ENCODE assay signal across 8 cellular contexts in the genomic region with DNA sequence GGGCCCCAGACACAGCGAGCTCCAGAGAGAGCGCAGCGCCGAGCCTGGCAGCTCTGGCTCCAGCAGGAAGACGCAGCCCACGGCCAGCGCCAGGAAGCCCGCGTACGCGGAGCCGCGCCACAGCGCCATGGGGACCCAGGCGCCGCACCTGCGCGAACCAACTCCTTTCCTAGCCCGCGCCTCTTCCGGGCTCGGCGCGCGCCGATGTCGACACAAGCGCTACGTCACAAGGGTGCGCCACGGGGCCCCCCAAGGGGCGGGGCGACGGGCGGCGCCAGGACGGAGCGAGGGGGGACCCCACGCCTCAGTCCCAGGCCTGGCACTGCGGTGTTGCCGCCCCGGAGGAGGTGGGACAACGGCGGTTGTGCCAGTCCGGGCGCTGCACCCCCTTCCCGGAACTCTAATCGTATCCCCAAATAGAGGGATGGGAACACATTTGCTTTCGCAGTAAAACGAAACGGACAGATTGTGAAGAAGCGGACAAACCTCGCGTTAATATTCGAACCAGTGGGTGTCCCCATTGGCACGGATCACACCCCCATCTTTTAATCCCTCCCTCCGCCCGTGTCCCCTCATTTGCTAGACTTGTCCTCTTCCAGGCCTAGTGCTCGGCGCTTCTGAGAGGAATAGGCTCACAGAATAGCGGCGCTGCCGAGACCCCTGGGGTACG. TPM values are rescaled to one million over a fixed set of nuclear protein-coding genes. Genes with fewer than 3 reads are reported as not detected.
DNase-seq lines count a peak whose midpoint lies in the region; ATAC-seq and TF ChIP-seq lines count a peak whose summit lies in the region.

A gene (minus strand): TSS at position 196 of the 670 bp plus-strand sequence. CDS start 67 bp downstream, at position 129.

- no peaks in the 10 kb centered on the region for H3K27me3 Mint-ChIP-seq in activated T-helper 17 cell treated with anti-CD3 and anti-CD28 coated beads, Interleukin-2, amount 50 U/mL, for 72 hours
- H3K27me3 Mint-ChIP-seq in naive thymus-derived CD8-positive, alpha-beta T cell, result no peaks in the 10 kb centered on the region
- no peaks in the 10 kb centered on the region for H3K27me3 Mint-ChIP-seq in stimulated activated naive B cell treated with anti-CD40 and anti-IgM and Interleukin-4, amounts not matched to agents 10 μg/mL and 1 μg/mL and 100 μg/mL, for 72 hours

- CTCF ChIA-PET in RWPE1 (lab: Yijun Ruan, JAX), result interaction anchor here (0.5 to 1.0 kb wide), 3 partner anchors 62 to 269 kb away, joined by 3 read pairs; no protein-coding TSS in a partner anchor

- POLR2A ChIA-PET in RWPE1 (lab: Yijun Ruan, JAX; ENCODE audit: low non-redundant PET), result no interaction called here
- POLR2A ChIA-PET in naive thymus-derived CD8-positive, alpha-beta T cell (lab: Charles Lee), result interaction anchor here (0.6 to 1.0 kb wide), 10 partner anchors 10 to 556 kb away, joined by 3 to 4 read pairs (median 3); a partner anchor contains a TSS

- H3K4me1 Mint-ChIP-seq in activated T-helper 17 cell treated with anti-CD3 and anti-CD28 coated beads, Interleukin-2, amount 50 U/mL, for 72 hours, result peaks cover 46% of the 10 kb centered on the region
- peaks cover 25 to 59% (median 50%) of the 10 kb centered on the region in 4 donors for H3K4me1 Mint-ChIP-seq in naive thymus-derived CD8-positive, alpha-beta T cell
- peaks cover 32 to 44% of the 10 kb centered on the region in 2 donors for H3K4me1 Mint-ChIP-seq in stimulated activated naive B cell treated with anti-CD40 and anti-IgM and Interleukin-4, amounts not matched to agents 10 μg/mL and 1 μg/mL and 100 μg/mL, for 72 hours

- H3K4me1 ChIP-seq in fibroblast of lung (ENCODE audit: control insufficient read depth, extremely low read depth, insufficient read depth, low read length), result peaks cover 8% of the 10 kb centered on the region

- H2AFZ ChIP-seq in fibroblast of lung (ENCODE audit: low read length), result peak within 1 kb of the TSS; percentile 79

- H3K36me3 ChIP-seq in fibroblast of lung (ENCODE audit: control insufficient read depth, insufficient read depth, low read length), result no peaks in the 10 kb centered on the region

- peak; percentile 70 for ATAC-seq in activated T-helper 17 cell treated with anti-CD3 and anti-CD28 coated beads, Interleukin-2, amount 50 U/mL, for 72 hours (replicated peaks)
- peak; percentile 82 to 83 for ATAC-seq in naive thymus-derived CD8-positive, alpha-beta T cell
- peak; percentile 83 to 84 for ATAC-seq in stimulated activated naive B cell treated with anti-CD40 and anti-IgM and Interleukin-4, amounts not matched to agents 10 μg/mL and 1 μg/mL and 100 μg/mL, for 72 hours (replicated peaks)

- DNase-seq in EL (peak; percentile 91), H4 (ENCODE audit: low spot score) (peak; percentile 84), LoVo (ENCODE audit: low spot score) (peak; percentile 96), RWPE1 (ENCODE audit: low spot score) (peak; percentile 98), fibroblast of lung (ENCODE audit: low read depth in 2 of 2) (peak; percentile 89 to 92)
- DNase-seq in naive thymus-derived CD8-positive, alpha-beta T cell, result peak; percentile 92 to 99 (median 96)
- DNase-seq in stimulated activated naive B cell treated with anti-CD40 and anti-IgM and Interleukin-4, amounts not matched to agents 10 μg/mL and 1 μg/mL and 100 μg/mL, for 72 hours, result peak; percentile 94

- peaks cover 51% of the 10 kb centered on the region for H3K36me3 Mint-ChIP-seq in activated T-helper 17 cell treated with anti-CD3 and anti-CD28 coated beads, Interleukin-2, amount 50 U/mL, for 72 hours (ENCODE audit: low read depth)
- H3K36me3 Mint-ChIP-seq in naive thymus-derived CD8-positive, alpha-beta T cell, result peaks cover 7 to 20% (median 13%) of the 10 kb centered on the region in 3 donors
- H3K36me3 Mint-ChIP-seq in stimulated activated naive B cell treated with anti-CD40 and anti-IgM and Interleukin-4, amounts not matched to agents 10 μg/mL and 1 μg/mL and 100 μg/mL, for 72 hours, result peaks cover 26 to 33% of the 10 kb centered on the region in 2 donors

- peak within 1 kb of the TSS; percentile 94 for H3K27ac Mint-ChIP-seq in activated T-helper 17 cell treated with anti-CD3 and anti-CD28 coated beads, Interleukin-2, amount 50 U/mL, for 72 hours
- H3K27ac Mint-ChIP-seq in naive thymus-derived CD8-positive, alpha-beta T cell, result peak within 1 kb of the TSS; percentile 92 to 99 (median 99)
- H3K27ac Mint-ChIP-seq in stimulated activated naive B cell treated with anti-CD40 and anti-IgM and Interleukin-4, amounts not matched to agents 10 μg/mL and 1 μg/mL and 100 μg/mL, for 72 hours, result peak within 1 kb of the TSS; percentile 98

- H3K79me2 ChIP-seq in fibroblast of lung (ENCODE audit: control insufficient read depth, insufficient read depth, low read length), result peaks cover 34% of the 10 kb centered on the region

- peak within 1 kb of the TSS; percentile 95 for H3K4me2 ChIP-seq in fibroblast of lung (ENCODE audit: extremely low read depth, insufficient read depth, low read length)

- H3K9me3 ChIP-seq in fibroblast of lung (ENCODE audit: control insufficient read depth, insufficient read depth, low read depth, low read length), result no peaks in the 10 kb centered on the region

- H4K20me1 ChIP-seq in fibroblast of lung (ENCODE audit: control insufficient read depth, extremely low read depth, insufficient read depth, low read length), result no peaks in the 10 kb centered on the region

- no peaks in the 10 kb centered on the region for H3K27me3 ChIP-seq in fibroblast of lung (ENCODE audit: control insufficient read depth, insufficient read depth, low read length)

- TF ChIP-seq CTCF in RWPE1 (conservative IDR thresholded peaks at IDR 0.05; ENCODE audit: low read depth), result no peak
- no peak for TF ChIP-seq CTCF in fibroblast of lung (conservative IDR thresholded peaks at IDR 0.05 in 1 of 2, IDR thresholded peaks at IDR 0.05 in 1 of 2; ENCODE audit: low read depth in 1 of 2, low read length in 2 of 2)

- H3K4me3 Mint-ChIP-seq in activated T-helper 17 cell treated with anti-CD3 and anti-CD28 coated beads, Interleukin-2, amount 50 U/mL, for 72 hours, result peak within 1 kb of the TSS; percentile 82
- peak within 1 kb of the TSS; percentile 88 to 98 (median 96) for H3K4me3 Mint-ChIP-seq in naive thymus-derived CD8-positive, alpha-beta T cell
- H3K4me3 Mint-ChIP-seq in stimulated activated naive B cell treated with anti-CD40 and anti-IgM and Interleukin-4, amounts not matched to agents 10 μg/mL and 1 μg/mL and 100 μg/mL, for 72 hours, result peak within 1 kb of the TSS; percentile 88 to 92

- H3K27ac ChIP-seq in RWPE1 (peak within 1 kb of the TSS; percentile 92), fibroblast of lung (ENCODE audit: insufficient read depth, low read length) (peak within 1 kb of the TSS; percentile 91)

- H3K4me3 ChIP-seq in fibroblast of lung (replicated peaks in 1 of 4; ENCODE audit: control extremely low read depth in 1 of 4, insufficient read depth in 1 of 4, low read depth in 3 of 4, low read length in 4 of 4), result peak within 1 kb of the TSS; percentile 85 to 98 (median 90)

- no peaks in the 10 kb centered on the region for H3K9me3 Mint-ChIP-seq in activated T-helper 17 cell treated with anti-CD3 and anti-CD28 coated beads, Interleukin-2, amount 50 U/mL, for 72 hours
- no peaks in the 10 kb centered on the region for H3K9me3 Mint-ChIP-seq in naive thymus-derived CD8-positive, alpha-beta T cell
- no peaks in the 10 kb centered on the region for H3K9me3 Mint-ChIP-seq in stimulated activated naive B cell treated with anti-CD40 and anti-IgM and Interleukin-4, amounts not matched to agents 10 μg/mL and 1 μg/mL and 100 μg/mL, for 72 hours

- H3K9ac ChIP-seq in fibroblast of lung (ENCODE audit: insufficient read depth, low read length), result peak within 1 kb of the TSS; percentile 95

RNA-seq across cellular contexts. Expression of the gene that starts here (rescaled TPM):
- total RNA-seq in H4 (2014; rRNA removed; shearing (Covaris generic)), result 100 and 104 TPM in 2 replicates
- 100 to 1,000 TPM in 1 of 2 donors, 10 to 100 TPM in 1; 91.4 to 112 TPM for total RNA-seq in activated T-helper 17 cell treated with anti-CD3 and anti-CD28 coated beads, Interleukin-2, amount 50 U/mL, for 72 hours
- total RNA-seq in fibroblast of lung, result 44.7 and 59.5 TPM in 2 replicates
- 62.2 and 66.1 TPM in 2 replicates for polyA plus RNA-seq in fibroblast of lung
- 31.0 and 38.4 TPM in 2 replicates for polyA plus RNA-seq in fibroblast of lung (2012)
- 25.5 and 37.8 TPM in 2 replicates for polyA minus RNA-seq in fibroblast of lung (ENCODE audit: low replicate concordance)
- 100 to 1,000 TPM; 101 to 110 TPM for total RNA-seq in naive thymus-derived CD8-positive, alpha-beta T cell
- polyA plus RNA-seq in naive thymus-derived CD8-positive, alpha-beta T cell, result 10 to 100 TPM; 70.7 to 74.7 (median 73.8) TPM

Comparison
In these comparisons a context has a peak if more than half of its experiments do, and no peak if none do; other contexts are left out.
1. Peak in every context shown above with its lines: DNase-seq, ATAC-seq, H3K4me3 ChIP-seq and H3K27ac ChIP-seq.